In genomic region chr19:29851769-29852521, GRCh38 we compare ENCODE assay signal across 12 cellular contexts. TPM values are rescaled to one million over a fixed set of nuclear protein-coding genes. Genes with fewer than 3 reads are reported as not detected.
DNase-seq lines count a peak whose midpoint lies in the region; ATAC-seq, FAIRE-seq and TF ChIP-seq lines count a peak whose summit lies in the region.
"Had no signal": no experiment of that assay in that cellular context is flagged by ENCODE, and none has a peak within 500 bp of the region (broad histone marks: within the 10 kb centered on the region; RNA-seq: fewer than 3 reads in every experiment).

No MANE protein-coding gene starts in this region.

- H4K20me1 ChIP-seq in GM12878 (ENCODE audit: control insufficient read depth, insufficient read depth), result no peaks in the 10 kb centered on the region

- H3K9ac ChIP-seq in GM12878 (ENCODE audit: control insufficient read depth, insufficient read depth, low read length), result no peak overlapping the region

- SMC1A ChIA-PET in GM12878 (lab: Charles Lee; ENCODE audit: uncharacterized antibody, unreplicated experiment), result no interaction called here

- BruUV-seq in GM12878 (replicated peaks; lab: Mats Ljungman, UMichigan), result no TSS peak

- TF ChIP-seq RAD21 in GM12878 (IDR thresholded peaks at IDR 0.05; ENCODE audit: insufficient read depth, low read depth, low read length), result no peak

- DNase-seq in GM20000 (ENCODE audit: low spot score), result peak; percentile 45
- DNase-seq in GM12878 (ENCODE audit: low read depth, low spot score), result peak; percentile 49
- DNase-seq in GM19240 (ENCODE audit: insufficient read length, low spot score), result no peak
- DNase-seq in pons (ENCODE audit: low spot score), result no peak
- DNase-seq: central memory CD4-positive, alpha-beta T cell; DMS153; kidney glomerular epithelial cell; NCI-H226 had no signal

- H3K36me3 ChIP-seq in GM12878 (ENCODE audit: control insufficient read depth in 2 of 2, insufficient read depth in 2 of 2, low read length in 1 of 2), result no peaks in the 10 kb centered on the region
- H3K36me3 ChIP-seq: SJSA1 had no signal

- H3K9me3 ChIP-seq in GM12878 (replicated peaks; ENCODE audit: control insufficient read depth, insufficient read depth, low read length), result no peaks in the 10 kb centered on the region
- H3K9me3 ChIP-seq: SJSA1 had no signal

- H3K27ac ChIP-seq in GM12878 (ENCODE audit: control insufficient read depth, insufficient read depth), result peak overlapping the region; percentile 48; the same call in 1 of the 2 replicates
- H3K27ac ChIP-seq: SJSA1 had no signal

- peak; percentile 99 for FAIRE-seq in GM12878 (lab: Jason Lieb, UNC)

- H3K79me2 ChIP-seq in GM12878 (ENCODE audit: control insufficient read depth, insufficient read depth, low read length), result no peaks in the 10 kb centered on the region

- H3K4me1 ChIP-seq in GM12878 (ENCODE audit: control insufficient read depth, insufficient read depth, low read length), result peaks cover 17% of the 10 kb centered on the region
- H3K4me1 ChIP-seq: SJSA1 had no signal

- in situ Hi-C loops in GM12878 (cut with MboI), result loop anchor here (10.0 kb wide), 1 partner anchor 803 kb away; no protein-coding TSS in a partner anchor

- RAD21 ChIA-PET in GM12878 (lab: Charles Lee; ENCODE audit: unreplicated experiment), result no interaction called here

- 0% methylated on average over 3 of the region's 3 CpGs for WGBS in GM12878 (ENCODE audit: insufficient coverage, insufficient replicate concordance, low lambda C conversion rate, missing lambda C conversion rate)

- no peak overlapping the region; the same call in 1 of the 2 replicates for H2AFZ ChIP-seq in GM12878 (ENCODE audit: control insufficient read depth, low read depth, low read length)

- no peaks in the 10 kb centered on the region for H3K27me3 ChIP-seq in GM12878 (replicated peaks in 1 of 2; ENCODE audit: control insufficient read depth in 2 of 2, insufficient read depth in 2 of 2, low read length in 1 of 2)

- TF ChIP-seq EP300 in GM12878 (IDR thresholded peaks at IDR 0.05; ENCODE audit: borderline replicate concordance in 1 of 2, control insufficient read depth in 1 of 2, low read depth in 2 of 2, low read length in 2 of 2), result no peak; a peak in 1 of 4 replicates

- H3K4me3 ChIP-seq in GM12878, result no peak overlapping the region
- H3K4me3 ChIP-seq: SJSA1 had no signal

- POLR2A ChIA-PET in GM12878 (lab: Charles Lee), result no interaction called here

- CTCF ChIA-PET in GM12878 (lab: Yijun Ruan, JAX), result interaction anchor here (1.2 kb wide), 1 partner anchor 9 kb away, joined by 5 read pairs; no protein-coding TSS in a partner anchor

- ATAC-seq in GM18519 (IDR thresholded peaks at IDR 0.05; ENCODE audit: low FRiP score, unreplicated experiment), result peak; percentile 80
- peak; percentile 93 for ATAC-seq in HG03064 (IDR thresholded peaks at IDR 0.05; ENCODE audit: low read depth, unreplicated experiment)
- ATAC-seq in GM12878, result peak; percentile 91
- no peak for ATAC-seq in esophagus mucosa

- no peak for TF ChIP-seq POLR2A in GM12878 (IDR thresholded peaks at IDR 0.05; ENCODE audit: low read depth, low read length)

- H3K4me2 ChIP-seq in GM12878 (ENCODE audit: control insufficient read depth, insufficient read depth), result peak overlapping the region; percentile 39; the same call in 1 of the 2 replicates

- intact Hi-C loops in GM12878 (cut with micrococcal nuclease; ENCODE audit: unreplicated experiment), result loop anchor here (5.0 kb wide), 1 partner anchor 80 kb away; no protein-coding TSS in a partner anchor

- TF ChIP-seq CTCF in GM20000 (IDR thresholded peaks at IDR 0.05; ENCODE audit: extremely low read depth, missing control alignments), result no peak
- TF ChIP-seq CTCF in GM12878 (IDR thresholded peaks at IDR 0.05 in 2 of 3, conservative IDR thresholded peaks at IDR 0.05 in 1 of 3; ENCODE audit: control insufficient read depth in 2 of 3, extremely low read depth in 1 of 3, insufficient read depth in 1 of 3, low read depth in 3 of 3, low read length in 3 of 3), result no peak

TF ChIP-seq in GM12878, 131 proteins besides CTCF, POLR2A, EP300 and RAD21 (continues in another document):
- TF ChIP-seq ZBTB4 (CRISPR knock-in tag; IDR thresholded peaks at IDR 0.05) (no peak), NR2C1 (IDR thresholded peaks at IDR 0.05) (no peak), CREM (IDR thresholded peaks at IDR 0.05; ENCODE audit: low read depth) (peak; percentile 48), NFIC (IDR thresholded peaks at IDR 0.05; ENCODE audit: low read depth, low read length) (peak; percentile 50; the same call in 1 of the 2 replicates), CHD1 (IDR thresholded peaks at IDR 0.05; ENCODE audit: low read depth, low read length) (no peak), ATF7 (IDR thresholded peaks at IDR 0.05; ENCODE audit: low read depth) (no peak), E4F1 (IDR thresholded peaks at IDR 0.05; ENCODE audit: borderline replicate concordance, partially characterized antibody) (no peak), ZNF24 (IDR thresholded peaks at IDR 0.05) (no peak), JUNB (IDR thresholded peaks at IDR 0.05) (peak; percentile 76), SMAD5 (IDR thresholded peaks at IDR 0.05; ENCODE audit: low read depth) (no peak), SUPT20H (IDR thresholded peaks at IDR 0.05; ENCODE audit: borderline replicate concordance, control insufficient read depth, low read depth, low read length) (no peak), EED (IDR thresholded peaks at IDR 0.05; ENCODE audit: low read depth) (peak; percentile 63)

RNA-seq across cellular contexts. Expression of gene CCNE1, which starts 40.2 kb away (rescaled TPM):
- total RNA-seq in GM12878 (2013; cell fraction: nucleolus; rRNA removed), result 4.8 and 8.6 TPM in 2 replicates
- 42.2 and 43.7 TPM in 2 replicates for total RNA-seq in GM12878 (2014; rRNA removed)
- total RNA-seq in GM12878 (2014; rRNA removed; fragmentation: Illumina TruSeq; extraction: Trizol), result 31.8 and 33.4 TPM in 2 replicates
- 35.7 and 41.9 TPM in 2 replicates for total RNA-seq in GM12878 (2021)
- polyA plus RNA-seq in GM12878 (2011; ENCODE audit: low read depth), result 9.7 TPM
- polyA plus RNA-seq in GM12878 (2011; rRNA removed), result 19.4 and 22.7 TPM in 2 replicates
- 16.2 and 16.7 TPM in 2 replicates for polyA plus RNA-seq in GM12878 (2011; cell fraction: cytosol; rRNA removed)
- polyA plus RNA-seq in GM12878 (2011; cell fraction: nucleus; rRNA removed), result 29.6 and 35.5 TPM in 2 replicates
- polyA plus RNA-seq in GM12878 (2012), result 12.5 and 14.4 TPM in 2 replicates
- 43.1 TPM in 2 replicates for polyA plus RNA-seq in GM12878 (2014; fragmentation: Illumina TruSeq; extraction: Trizol)
- 10 to 100 TPM in 1 of 2 experiments, 1 to 10 TPM in 1; 9.3 to 17.0 TPM for polyA plus RNA-seq in GM12878 (2014; fragmentation: Nextera tagmentation; extraction: Ambion mirVana)
- 44.2 and 46.0 TPM in 2 replicates for polyA plus RNA-seq in GM12878 (2014; rRNA removed)
- polyA plus RNA-seq in GM12878 (2016; fragmentation: Nextera tagmentation; extraction: Ambion mirVana), result 10 to 100 TPM in 1 of 2 experiments, 1 to 10 TPM in 1; 6.3 to 39.7 TPM
- 9.9 and 15.7 TPM in 2 replicates for polyA minus RNA-seq in GM12878 (2011; rRNA and poly(A)+ RNA removed)
- 3.9 and 9.9 TPM in 2 replicates for polyA minus RNA-seq in GM12878 (2011; cell fraction: cytosol; rRNA and poly(A)+ RNA removed)
- polyA minus RNA-seq in GM12878 (2011; cell fraction: nucleus; rRNA and poly(A)+ RNA removed), result 9.6 and 22.5 TPM in 2 replicates
- total RNA-seq in esophagus mucosa, result 3.7 TPM

Comparison
In these comparisons a context has a peak if more than half of its experiments do, and no peak if none do; other contexts are left out.
1. DNase-seq: peak in GM20000 (single experiment) and GM12878 (single experiment); none in GM19240 (single experiment) and pons (single experiment).